ENCODE assay signal across 24 cellular contexts in the genomic region with DNA sequence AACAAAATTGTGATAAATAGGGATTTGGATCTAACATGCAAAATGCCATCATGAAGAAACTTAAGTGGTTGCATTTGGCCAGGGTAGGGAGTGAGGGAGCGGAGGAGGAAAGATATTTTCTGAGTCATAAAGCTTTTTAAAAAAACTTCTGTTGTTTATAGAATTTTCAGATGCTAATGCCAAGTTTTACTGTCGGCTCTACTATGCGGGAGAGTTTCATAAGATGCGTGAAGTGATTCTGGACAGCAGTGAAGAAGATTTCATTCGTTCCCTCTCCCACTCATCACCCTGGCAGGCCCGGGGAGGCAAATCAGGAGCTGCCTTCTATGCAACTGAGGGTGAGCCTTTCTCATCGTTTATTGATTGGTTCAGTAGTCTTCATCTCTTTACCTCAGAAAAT. TPM values are rescaled to one million over a fixed set of nuclear protein-coding genes. Genes with fewer than 3 reads are reported as not detected.
DNase-seq lines count a peak whose midpoint lies in the region; ATAC-seq and TF ChIP-seq lines count a peak whose summit lies in the region.
"Had no signal": no experiment of that assay in that cellular context is flagged by ENCODE, and none has a peak within 500 bp of the region (broad histone marks: within the 10 kb centered on the region; RNA-seq: fewer than 3 reads in every experiment).

No MANE protein-coding gene starts in this region.

- no peak for TF ChIP-seq CTCF in omental fat pad (IDR thresholded peaks at IDR 0.05)

- DNase-seq in Ammon's horn (ENCODE audit: low spot score) (peak; percentile 7), amniotic epithelial cell (ENCODE audit: low read depth) (peak; percentile 93), fibroblast of the conjunctiva (ENCODE audit: low read depth) (peak; percentile 38), omental fat pad (ENCODE audit: low spot score) (no peak), SK-N-DZ (ENCODE audit: low spot score) (no peak), NCI-H748 treated with DMSO at 0.1 percent for 48 hours (lab: John Stamatoyannopoulos, UW) (no peak)
- DNase-seq: activated CD8-positive, alpha-beta T cell treated with anti-CD3 and anti-CD28 coated beads, Interleukin-2, amount 10 ng/mL, durations not matched to agents 7 days and 5 days; cortex of kidney; erythroblast; H9; hippocampal formation; left cardiac atrium; NCI-H1417 treated with DMSO at 0.1 percent for 48 hours; NCI-H774; SHP77 treated with DMSO at 0.1 percent for 48 hours; small intestine; stimulated activated naive CD4-positive, alpha-beta T cell; testis had no signal

- ATAC-seq in omental fat pad (ENCODE audit: low FRiP score) (peak; percentile 92), GM21423 (IDR thresholded peaks at IDR 0.05; ENCODE audit: unreplicated experiment) (no peak)
- ATAC-seq: activated CD8-positive, alpha-beta T cell treated with anti-CD3 and anti-CD28 coated beads, Interleukin-2, amount 10 ng/mL, durations not matched to agents 7 days and 5 days; GM12878; natural killer cell treated with Interleukin-12 subunit alpha and Interleukin-12 subunit beta and Interleukin-15 and Interleukin-18, amount 100 ng/mL, for 72 hours had no signal

RNA-seq across cellular contexts. Expression of a gene that starts 56.0 kb away (rescaled TPM):
- total RNA-seq in omental fat pad, result under 1 TPM in 1 of 4 donors, not detected in 3; 0.28 TPM
- not detected in 2 replicates for polyA plus RNA-seq in SK-N-DZ (2014; cell fraction: cytosol; rRNA removed)
- polyA plus RNA-seq in SK-N-DZ (2014; cell fraction: nucleus; rRNA removed), result not detected in 2 replicates
- total RNA-seq: A673; cardiac septum; left cardiac atrium; natural killer cell treated with Interleukin-12 subunit alpha and Interleukin-12 subunit beta and Interleukin-15 and Interleukin-18, amount 100 ng/mL, for 72 hours had no signal
- polyA plus RNA-seq: BJ had no signal

Comparison
In these comparisons a context has a peak if more than half of its experiments do, and no peak if none do; other contexts are left out.
1. DNase-seq: peak in Ammon's horn (single experiment), amniotic epithelial cell (single experiment) and fibroblast of the conjunctiva (single experiment); none in omental fat pad (single experiment), SK-N-DZ (single experiment) and NCI-H748 treated with DMSO at 0.1 percent for 48 hours (single experiment).